8 cellular contexts compared by ENCODE assay signal in genomic region chr9:108934323-108934885, GRCh38. TPM values are rescaled to one million over a fixed set of nuclear protein-coding genes. Genes with fewer than 3 reads are reported as not detected.
A peak's percentile ranks its signal among the peaks of the same experiment; 100 is the strongest.
DNase-seq lines count a peak whose midpoint lies in the region.

TSS of gene ABITRAM (plus strand) at chr9:108934400. CDS start at chr9:108934487, 87 bp downstream.

- no peaks in the 10 kb centered on the region for H3K27me3 Mint-ChIP-seq in activated naive CD4-positive, alpha-beta T cell treated with anti-CD3 and anti-CD28 coated beads, Interleukin-2, amount 50 U/mL, for 24 hours

- H3K4me3 ChIP-seq in SJSA1 = peak within 1 kb of the TSS; percentile 82

- peaks cover 15% of the 10 kb centered on the region for H3K36me3 ChIP-seq in SJSA1

- H3K9me3 Mint-ChIP-seq in activated naive CD4-positive, alpha-beta T cell treated with anti-CD3 and anti-CD28 coated beads, Interleukin-2, amount 50 U/mL, for 24 hours = no peaks in the 10 kb centered on the region

- H3K4me1 ChIP-seq in SJSA1 (replicated peaks) = peaks cover 7% of the 10 kb centered on the region

- peaks cover 35% of the 10 kb centered on the region for H3K4me1 Mint-ChIP-seq in activated naive CD4-positive, alpha-beta T cell treated with anti-CD3 and anti-CD28 coated beads, Interleukin-2, amount 50 U/mL, for 24 hours

- H3K27ac ChIP-seq in SJSA1 (peak within 1 kb of the TSS; percentile 52), temporal lobe (ENCODE audit: low read depth, low read length) (peak within 1 kb of the TSS; percentile 69)

- no peaks in the 10 kb centered on the region for H3K9me3 ChIP-seq in SJSA1 (replicated peaks)

- no peaks in the 10 kb centered on the region for H3K27me3 ChIP-seq in SJSA1 (replicated peaks)

- DNase-seq in ELF-1 (ENCODE audit: low read depth, low spot score) (peak; percentile 88), H4 (ENCODE audit: low spot score) (peak; percentile 70), LoVo (ENCODE audit: low spot score) (peak; percentile 84), SJSA1 (ENCODE audit: low read depth in 1 of 2, low spot score in 2 of 2) (peak; percentile 56 to 81), glomerular endothelial cell (ENCODE audit: extremely low read depth, low read depth, low spot score) (no peak), occipital lobe (lab: John Stamatoyannopoulos, UW) (peak; percentile 82)

- peaks cover 2% of the 10 kb centered on the region for H3K36me3 Mint-ChIP-seq in activated naive CD4-positive, alpha-beta T cell treated with anti-CD3 and anti-CD28 coated beads, Interleukin-2, amount 50 U/mL, for 24 hours

- peak within 1 kb of the TSS; percentile 98 for H3K27ac Mint-ChIP-seq in activated naive CD4-positive, alpha-beta T cell treated with anti-CD3 and anti-CD28 coated beads, Interleukin-2, amount 50 U/mL, for 24 hours

- H3K4me3 Mint-ChIP-seq in activated naive CD4-positive, alpha-beta T cell treated with anti-CD3 and anti-CD28 coated beads, Interleukin-2, amount 50 U/mL, for 24 hours = peak within 1 kb of the TSS; percentile 97

RNA-seq across cellular contexts. Expression of gene ABITRAM, which starts in this region (rescaled TPM):
- total RNA-seq in H4 (2014; rRNA removed; shearing (Covaris generic)) = 6.5 and 8.3 TPM in 2 replicates
- total RNA-seq in SJSA1 (2014; rRNA removed; shearing (Covaris generic)) = 2.3 and 6.9 TPM in 2 replicates
- 7.7 and 14.3 TPM in 2 replicates for total RNA-seq in glomerular endothelial cell
- total RNA-seq in occipital lobe = 8.9 TPM
- total RNA-seq in temporal lobe = 4.9 TPM
